In genomic region chr16:66549284-66550131, GRCh38 we compare ENCODE assay signal across 8 cellular contexts. TPM values are rescaled to one million over a fixed set of nuclear protein-coding genes. Genes with fewer than 3 reads are reported as not detected.
DNase-seq lines count a peak whose midpoint lies in the region; TF ChIP-seq lines count a peak whose summit lies in the region.

TK2 (minus strand) TSS chr16:66550122; CDS start chr16:66550061, 61 bp downstream.

- peak; percentile 49 for TF ChIP-seq POLR2A in erythroblast (IDR thresholded peaks at IDR 0.05; ENCODE audit: low read length)

- peak within 1 kb of the TSS; percentile 97 for H2AFZ ChIP-seq in GM23248

- H3K9me2 ChIP-seq in GM23248 (ENCODE audit: insufficient read depth): no peaks in the 10 kb centered on the region

- H3K4me1 ChIP-seq in BE2C: no peaks in the 10 kb centered on the region; the same call in 1 of the 2 replicates
- H3K4me1 ChIP-seq in GM23248 (ENCODE audit: insufficient read depth): peaks cover 30% of the 10 kb centered on the region
- H3K4me1 ChIP-seq in NT2/D1 (ENCODE audit: insufficient read depth, insufficient read length): no peaks in the 10 kb centered on the region
- H3K4me1 ChIP-seq in mononuclear cell (ENCODE audit: insufficient read depth, low read length): peaks cover 85% of the 10 kb centered on the region

- no peaks in the 10 kb centered on the region for H3K9me3 ChIP-seq in BE2C
- no peaks in the 10 kb centered on the region for H3K9me3 ChIP-seq in GM23248 (ENCODE audit: low read depth)
- peaks cover 5% of the 10 kb centered on the region; the same call in 1 of the 2 replicates for H3K9me3 ChIP-seq in NT2/D1 (ENCODE audit: insufficient read depth, low read length)
- no peaks in the 10 kb centered on the region for H3K9me3 ChIP-seq in mononuclear cell (ENCODE audit: low read depth, low read length)

- H3K36me3 ChIP-seq in BE2C (no peaks in the 10 kb centered on the region), GM23248 (ENCODE audit: low read depth) (no peaks in the 10 kb centered on the region), NT2/D1 (ENCODE audit: insufficient read depth, insufficient read length, low read length) (no peaks in the 10 kb centered on the region)

- peak within 1 kb of the TSS; percentile 91 for H3K4me2 ChIP-seq in GM23248 (ENCODE audit: unreplicated experiment)

- H3K27ac ChIP-seq in GM23248: peak within 1 kb of the TSS; percentile 74

- H3F3A ChIP-seq in GM23248 (ENCODE audit: insufficient read depth): peaks cover 6% of the 10 kb centered on the region; the same call in 1 of the 2 replicates

- in situ Hi-C loops in GM23248 (cut with MboI): no loop called here

- DNase-seq in BE2C: peak; percentile 67
- peak; percentile 91 for DNase-seq in GM23248
- peak; percentile 44 for DNase-seq in NT2/D1 (ENCODE audit: low read depth, low spot score)
- peak; percentile 81 to 84 for DNase-seq in activated T-cell treated with anti-CD3 and anti-CD28 coated beads, Interleukin-2, amount 50 U/mL, for 48 hours
- DNase-seq in erythroblast (lab: John Stamatoyannopoulos, UW): peak; percentile 75 to 80
- peak; percentile 56 for DNase-seq in stimulated activated CD8-positive, alpha-beta memory T cell treated with anti-CD3 and anti-CD28 coated beads, Interleukin-4, amount 100 ng/mL, for 24 hours (ENCODE audit: low read depth)
- no peak for DNase-seq in NCI-H2107 treated with DMSO at 0.1 percent for 48 hours (lab: John Stamatoyannopoulos, UW; ENCODE audit: unreplicated experiment)

- H3K9ac ChIP-seq in GM23248: peak within 1 kb of the TSS; percentile 88
- peak within 1 kb of the TSS; percentile 95 for H3K9ac ChIP-seq in NT2/D1 (ENCODE audit: insufficient read length, low read depth)

- WGBS in GM23248 (ENCODE audit: low coverage in 1 of 2, low lambda C conversion rate in 2 of 2, missing lambda C conversion rate in 2 of 2), 2 experiments: 2 to 3% methylated on average over 77 to 80 of the region's 80 CpGs

- H3K79me2 ChIP-seq in GM23248 (ENCODE audit: insufficient read depth): peaks cover 19% of the 10 kb centered on the region

- H3K4me3 ChIP-seq in BE2C (ENCODE audit: low read depth, low read length) (peak within 1 kb of the TSS; percentile 70), GM23248 (peak within 1 kb of the TSS; percentile 77), NT2/D1 (ENCODE audit: insufficient read length, low read depth) (peak within 1 kb of the TSS; percentile 74), mononuclear cell (ENCODE audit: low read length) (peak within 1 kb of the TSS; percentile 60)

- H3K27me3 ChIP-seq in BE2C: no peaks in the 10 kb centered on the region
- no peaks in the 10 kb centered on the region for H3K27me3 ChIP-seq in GM23248 (replicated peaks; ENCODE audit: insufficient read depth)
- H3K27me3 ChIP-seq in NT2/D1 (ENCODE audit: insufficient read depth, insufficient read length): peaks cover 4% of the 10 kb centered on the region
- H3K27me3 ChIP-seq in mononuclear cell (ENCODE audit: insufficient read depth, low read length): no peaks in the 10 kb centered on the region

- H4K20me1 ChIP-seq in GM23248 (ENCODE audit: insufficient read depth): no peaks in the 10 kb centered on the region

- no peak for TF ChIP-seq CTCF in BE2C (IDR thresholded peaks at IDR 0.05; ENCODE audit: low read depth, low read length)

RNA-seq across cellular contexts. Expression of gene TK2, which starts in this region (rescaled TPM):
- polyA plus RNA-seq in BE2C (2012; ENCODE audit: insufficient read depth, insufficient read length, low read depth): 13.7 TPM
- total RNA-seq in GM23248 (2014; rRNA removed; shearing (Covaris generic)): 57.5 and 58.8 TPM in 2 replicates
- polyA plus RNA-seq in GM23248 (2016; fragmentation: Nextera tagmentation; extraction: Ambion mirVana): 27.9 and 28.2 TPM in 2 replicates
- 8.8 TPM for total RNA-seq in mononuclear cell
